Comparison of ENCODE assay signal across 1 cellular context in the genomic region with DNA sequence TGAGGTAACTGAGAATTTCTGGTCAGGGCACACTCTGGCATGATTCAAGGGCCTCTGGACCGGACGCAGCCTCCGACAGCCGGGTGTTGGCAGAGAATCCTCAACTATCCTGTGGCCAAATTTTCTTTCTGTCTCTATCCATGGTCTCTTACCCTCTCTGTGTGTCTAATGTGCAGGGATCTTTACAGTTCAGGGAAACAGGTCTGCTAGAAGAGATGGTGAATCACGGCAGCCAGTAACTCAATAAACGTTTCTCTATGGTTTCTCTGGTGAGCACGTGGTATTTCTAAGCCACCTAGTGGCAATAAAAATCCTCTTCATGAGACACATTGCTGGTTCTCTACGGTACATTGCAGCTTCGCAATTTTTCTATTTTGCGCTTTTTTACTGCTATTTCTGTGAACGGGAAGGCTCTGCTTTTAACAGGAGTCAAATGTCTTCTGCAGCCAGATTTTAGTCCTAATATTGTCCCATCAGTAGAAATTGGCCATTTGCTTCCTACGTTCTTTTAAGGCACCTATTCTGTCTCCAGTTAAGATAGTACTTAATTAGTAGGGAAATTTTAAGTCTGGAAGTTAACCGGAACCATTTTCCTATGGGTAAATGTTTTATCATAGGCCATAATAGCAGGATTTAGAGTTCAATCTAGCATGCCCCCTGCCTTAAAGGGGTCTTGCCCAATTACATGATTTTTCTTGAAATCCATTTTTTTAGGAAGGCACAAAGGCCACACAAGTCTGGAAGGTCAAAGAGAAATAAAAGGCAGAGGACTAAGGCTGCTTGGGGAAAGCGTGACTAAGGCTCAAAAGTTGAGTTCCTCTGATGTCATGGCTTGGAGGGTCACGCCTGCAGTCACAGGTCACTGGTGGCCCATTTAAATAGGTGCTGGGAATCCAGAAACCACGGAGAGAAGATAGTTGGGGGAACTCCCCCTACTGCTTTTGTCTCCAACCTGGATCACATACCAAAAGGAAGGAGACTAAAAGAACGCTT.
TF ChIP-seq lines count a peak whose summit lies in the region.

No MANE protein-coding gene starts in this region.

TF ChIP-seq in K562, 482 proteins besides CTCF, POLR2A, EP300 and RAD21 (continued from another document and continues in another):
- TF ChIP-seq ELF2 (CRISPR knock-in tag; IDR thresholded peaks at IDR 0.05): no peak
- no peak for TF ChIP-seq MED1 (CRISPR knock-in tag; IDR thresholded peaks at IDR 0.05; ENCODE audit: borderline replicate concordance)
- no peak for TF ChIP-seq MAFK (IDR thresholded peaks at IDR 0.05; ENCODE audit: low read length)
- no peak for TF ChIP-seq SMARCB1 (IDR thresholded peaks at IDR 0.05; ENCODE audit: insufficient read length, low read depth)
- TF ChIP-seq ELK3 (CRISPR knock-in tag; IDR thresholded peaks at IDR 0.05): no peak
- no peak for TF ChIP-seq ZNF436 (CRISPR knock-in tag; IDR thresholded peaks at IDR 0.05)
- TF ChIP-seq RB1 (IDR thresholded peaks at IDR 0.05; ENCODE audit: low read depth): peak; percentile 39; the same call in 1 of the 2 replicates
- TF ChIP-seq FUS (optimal IDR thresholded peaks at IDR 0.05; ENCODE audit: low read depth, low read length): no peak
- no peak for TF ChIP-seq ZNF57 (CRISPR knock-in tag; IDR thresholded peaks at IDR 0.05)
- TF ChIP-seq NFE2 (IDR thresholded peaks at IDR 0.05; ENCODE audit: low read depth): peak; percentile 18; the same call in 1 of the 2 replicates
- TF ChIP-seq XRCC5 (IDR thresholded peaks at IDR 0.05; ENCODE audit: low read depth, low read length): no peak
- TF ChIP-seq GMEB1 (CRISPR knock-in tag; IDR thresholded peaks at IDR 0.05): no peak
- no peak for TF ChIP-seq ZNF408 (CRISPR knock-in tag; IDR thresholded peaks at IDR 0.05; ENCODE audit: low read depth)
- TF ChIP-seq, protein P1, sequence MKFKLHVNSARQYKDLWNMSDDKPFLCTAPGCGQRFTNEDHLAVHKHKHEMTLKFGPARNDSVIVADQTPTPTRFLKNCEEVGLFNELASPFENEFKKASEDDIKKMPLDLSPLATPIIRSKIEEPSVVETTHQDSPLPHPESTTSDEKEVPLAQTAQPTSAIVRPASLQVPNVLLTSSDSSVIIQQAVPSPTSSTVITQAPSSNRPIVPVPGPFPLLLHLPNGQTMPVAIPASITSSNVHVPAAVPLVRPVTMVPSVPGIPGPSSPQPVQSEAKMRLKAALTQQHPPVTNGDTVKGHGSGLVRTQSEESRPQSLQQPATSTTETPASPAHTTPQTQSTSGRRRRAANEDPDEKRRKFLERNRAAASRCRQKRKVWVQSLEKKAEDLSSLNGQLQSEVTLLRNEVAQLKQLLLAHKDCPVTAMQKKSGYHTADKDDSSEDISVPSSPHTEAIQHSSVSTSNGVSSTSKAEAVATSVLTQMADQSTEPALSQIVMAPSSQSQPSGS (CRISPR knock-in tag; IDR thresholded peaks at IDR 0.05): no peak
- no peak for TF ChIP-seq GABPA (tag; conservative IDR thresholded peaks at IDR 0.05; ENCODE audit: low read depth)
- TF ChIP-seq KAT7 (CRISPR knock-in tag; IDR thresholded peaks at IDR 0.05; ENCODE audit: borderline replicate concordance): no peak
- TF ChIP-seq BRCA1 (IDR thresholded peaks at IDR 0.05): no peak
- no peak for TF ChIP-seq BRCA1 (CRISPR knock-in tag; IDR thresholded peaks at IDR 0.05)
- TF ChIP-seq NFYB (IDR thresholded peaks at IDR 0.05; ENCODE audit: extremely low read depth, insufficient read length): no peak
- TF ChIP-seq ZNF232 (CRISPR knock-in tag; IDR thresholded peaks at IDR 0.05): no peak
- no peak for TF ChIP-seq ETS1 (conservative IDR thresholded peaks at IDR 0.05; ENCODE audit: control insufficient read depth, low read depth, low read length)
- no peak for TF ChIP-seq CHD4 (IDR thresholded peaks at IDR 0.05; ENCODE audit: insufficient read depth, insufficient replicate concordance, low read depth, low read length, poor library complexity, severe bottlenecking)
- TF ChIP-seq ZBTB17 (CRISPR knock-in tag; IDR thresholded peaks at IDR 0.05): no peak
- TF ChIP-seq SNRNP70 (optimal IDR thresholded peaks at IDR 0.05; ENCODE audit: low read depth, low read length): no peak
- TF ChIP-seq ZNF561 (CRISPR knock-in tag; conservative IDR thresholded peaks at IDR 0.05): no peak
- no peak for TF ChIP-seq MXI1 (IDR thresholded peaks at IDR 0.05; ENCODE audit: low read depth, low read length)
- TF ChIP-seq ZNF146 (CRISPR knock-in tag; IDR thresholded peaks at IDR 0.05; ENCODE audit: unreplicated experiment): no peak
- no peak for TF ChIP-seq GTF2E2 (tag; IDR thresholded peaks at IDR 0.05)
- TF ChIP-seq, protein P2, sequence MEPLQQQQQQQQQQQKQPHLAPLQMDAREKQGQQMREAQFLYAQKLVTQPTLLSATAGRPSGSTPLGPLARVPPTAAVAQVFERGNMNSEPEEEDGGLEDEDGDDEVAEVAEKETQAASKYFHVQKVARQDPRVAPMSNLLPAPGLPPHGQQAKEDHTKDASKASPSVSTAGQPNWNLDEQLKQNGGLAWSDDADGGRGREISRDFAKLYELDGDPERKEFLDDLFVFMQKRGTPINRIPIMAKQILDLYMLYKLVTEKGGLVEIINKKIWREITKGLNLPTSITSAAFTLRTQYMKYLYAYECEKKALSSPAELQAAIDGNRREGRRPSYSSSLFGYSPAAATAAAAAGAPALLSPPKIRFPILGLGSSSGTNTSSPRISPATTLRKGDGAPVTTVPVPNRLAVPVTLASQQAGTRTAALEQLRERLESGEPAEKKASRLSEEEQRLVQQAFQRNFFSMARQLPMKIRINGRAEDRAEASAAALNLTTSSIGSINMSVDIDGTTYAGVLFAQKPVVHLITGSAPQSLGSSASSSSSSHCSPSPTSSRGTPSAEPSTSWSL (CRISPR knock-in tag; IDR thresholded peaks at IDR 0.05; ENCODE audit: borderline replicate concordance): no peak
- TF ChIP-seq FOXK1 (CRISPR knock-in tag; IDR thresholded peaks at IDR 0.05; ENCODE audit: borderline replicate concordance): no peak
- no peak for TF ChIP-seq ZNF347 (CRISPR knock-in tag; IDR thresholded peaks at IDR 0.05; ENCODE audit: low read depth)
- peak; percentile 97 for TF ChIP-seq MYC (IDR thresholded peaks at IDR 0.05; ENCODE audit: low read depth, low read length)
- TF ChIP-seq MYC (CRISPR knock-in tag; IDR thresholded peaks at IDR 0.05; ENCODE audit: borderline replicate concordance, low read depth): peak; percentile 60; the same call in 1 of the 2 replicates
- TF ChIP-seq ZNF134 (CRISPR knock-in tag; conservative IDR thresholded peaks at IDR 0.05): no peak
- TF ChIP-seq, protein P3, sequence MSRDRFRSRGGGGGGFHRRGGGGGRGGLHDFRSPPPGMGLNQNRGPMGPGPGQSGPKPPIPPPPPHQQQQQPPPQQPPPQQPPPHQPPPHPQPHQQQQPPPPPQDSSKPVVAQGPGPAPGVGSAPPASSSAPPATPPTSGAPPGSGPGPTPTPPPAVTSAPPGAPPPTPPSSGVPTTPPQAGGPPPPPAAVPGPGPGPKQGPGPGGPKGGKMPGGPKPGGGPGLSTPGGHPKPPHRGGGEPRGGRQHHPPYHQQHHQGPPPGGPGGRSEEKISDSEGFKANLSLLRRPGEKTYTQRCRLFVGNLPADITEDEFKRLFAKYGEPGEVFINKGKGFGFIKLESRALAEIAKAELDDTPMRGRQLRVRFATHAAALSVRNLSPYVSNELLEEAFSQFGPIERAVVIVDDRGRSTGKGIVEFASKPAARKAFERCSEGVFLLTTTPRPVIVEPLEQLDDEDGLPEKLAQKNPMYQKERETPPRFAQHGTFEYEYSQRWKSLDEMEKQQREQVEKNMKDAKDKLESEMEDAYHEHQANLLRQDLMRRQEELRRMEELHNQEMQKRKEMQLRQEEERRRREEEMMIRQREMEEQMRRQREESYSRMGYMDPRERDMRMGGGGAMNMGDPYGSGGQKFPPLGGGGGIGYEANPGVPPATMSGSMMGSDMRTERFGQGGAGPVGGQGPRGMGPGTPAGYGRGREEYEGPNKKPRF (IDR thresholded peaks at IDR 0.05; ENCODE audit: low read depth, low read length): no peak
- no peak for TF ChIP-seq MBD2 (IDR thresholded peaks at IDR 0.05; ENCODE audit: borderline replicate concordance, low read depth)
- TF ChIP-seq ZNF780A (CRISPR knock-in tag; IDR thresholded peaks at IDR 0.05): no peak
- no peak for TF ChIP-seq KLF10 (CRISPR knock-in tag; IDR thresholded peaks at IDR 0.05)
- no peak for TF ChIP-seq ZNF12 (CRISPR knock-in tag; IDR thresholded peaks at IDR 0.05)
- TF ChIP-seq KLF1 (tag; IDR thresholded peaks at IDR 0.05): no peak
- 0 out of 2 replicates have a peak, but pooled peaks have one; percentile 11 for TF ChIP-seq SMARCA4 (IDR thresholded peaks at IDR 0.05)
- no peak for TF ChIP-seq TCF7L2 (IDR thresholded peaks at IDR 0.05; ENCODE audit: low read depth, low read length)
- no peak for TF ChIP-seq GATAD2B (IDR thresholded peaks at IDR 0.05; ENCODE audit: borderline replicate concordance)
- TF ChIP-seq ZNF445 (CRISPR knock-in tag; IDR thresholded peaks at IDR 0.05; ENCODE audit: low read depth): no peak
- TF ChIP-seq, protein P4, sequence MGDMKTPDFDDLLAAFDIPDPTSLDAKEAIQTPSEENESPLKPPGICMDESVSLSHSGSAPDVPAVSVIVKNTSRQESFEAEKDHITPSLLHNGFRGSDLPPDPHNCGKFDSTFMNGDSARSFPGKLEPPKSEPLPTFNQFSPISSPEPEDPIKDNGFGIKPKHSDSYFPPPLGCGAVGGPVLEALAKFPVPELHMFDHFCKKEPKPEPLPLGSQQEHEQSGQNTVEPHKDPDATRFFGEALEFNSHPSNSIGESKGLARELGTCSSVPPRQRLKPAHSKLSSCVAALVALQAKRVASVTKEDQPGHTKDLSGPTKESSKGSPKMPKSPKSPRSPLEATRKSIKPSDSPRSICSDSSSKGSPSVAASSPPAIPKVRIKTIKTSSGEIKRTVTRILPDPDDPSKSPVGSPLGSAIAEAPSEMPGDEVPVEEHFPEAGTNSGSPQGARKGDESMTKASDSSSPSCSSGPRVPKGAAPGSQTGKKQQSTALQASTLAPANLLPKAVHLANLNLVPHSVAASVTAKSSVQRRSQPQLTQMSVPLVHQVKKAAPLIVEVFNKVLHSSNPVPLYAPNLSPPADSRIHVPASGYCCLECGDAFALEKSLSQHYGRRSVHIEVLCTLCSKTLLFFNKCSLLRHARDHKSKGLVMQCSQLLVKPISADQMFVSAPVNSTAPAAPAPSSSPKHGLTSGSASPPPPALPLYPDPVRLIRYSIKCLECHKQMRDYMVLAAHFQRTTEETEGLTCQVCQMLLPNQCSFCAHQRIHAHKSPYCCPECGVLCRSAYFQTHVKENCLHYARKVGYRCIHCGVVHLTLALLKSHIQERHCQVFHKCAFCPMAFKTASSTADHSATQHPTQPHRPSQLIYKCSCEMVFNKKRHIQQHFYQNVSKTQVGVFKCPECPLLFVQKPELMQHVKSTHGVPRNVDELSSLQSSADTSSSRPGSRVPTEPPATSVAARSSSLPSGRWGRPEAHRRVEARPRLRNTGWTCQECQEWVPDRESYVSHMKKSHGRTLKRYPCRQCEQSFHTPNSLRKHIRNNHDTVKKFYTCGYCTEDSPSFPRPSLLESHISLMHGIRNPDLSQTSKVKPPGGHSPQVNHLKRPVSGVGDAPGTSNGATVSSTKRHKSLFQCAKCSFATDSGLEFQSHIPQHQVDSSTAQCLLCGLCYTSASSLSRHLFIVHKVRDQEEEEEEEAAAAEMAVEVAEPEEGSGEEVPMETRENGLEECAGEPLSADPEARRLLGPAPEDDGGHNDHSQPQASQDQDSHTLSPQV (IDR thresholded peaks at IDR 0.05): peak; percentile 76
- TF ChIP-seq, protein P5, sequence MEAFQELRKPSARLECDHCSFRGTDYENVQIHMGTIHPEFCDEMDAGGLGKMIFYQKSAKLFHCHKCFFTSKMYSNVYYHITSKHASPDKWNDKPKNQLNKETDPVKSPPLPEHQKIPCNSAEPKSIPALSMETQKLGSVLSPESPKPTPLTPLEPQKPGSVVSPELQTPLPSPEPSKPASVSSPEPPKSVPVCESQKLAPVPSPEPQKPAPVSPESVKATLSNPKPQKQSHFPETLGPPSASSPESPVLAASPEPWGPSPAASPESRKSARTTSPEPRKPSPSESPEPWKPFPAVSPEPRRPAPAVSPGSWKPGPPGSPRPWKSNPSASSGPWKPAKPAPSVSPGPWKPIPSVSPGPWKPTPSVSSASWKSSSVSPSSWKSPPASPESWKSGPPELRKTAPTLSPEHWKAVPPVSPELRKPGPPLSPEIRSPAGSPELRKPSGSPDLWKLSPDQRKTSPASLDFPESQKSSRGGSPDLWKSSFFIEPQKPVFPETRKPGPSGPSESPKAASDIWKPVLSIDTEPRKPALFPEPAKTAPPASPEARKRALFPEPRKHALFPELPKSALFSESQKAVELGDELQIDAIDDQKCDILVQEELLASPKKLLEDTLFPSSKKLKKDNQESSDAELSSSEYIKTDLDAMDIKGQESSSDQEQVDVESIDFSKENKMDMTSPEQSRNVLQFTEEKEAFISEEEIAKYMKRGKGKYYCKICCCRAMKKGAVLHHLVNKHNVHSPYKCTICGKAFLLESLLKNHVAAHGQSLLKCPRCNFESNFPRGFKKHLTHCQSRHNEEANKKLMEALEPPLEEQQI (IDR thresholded peaks at IDR 0.05): 0 out of 2 replicates have a peak, but pooled peaks have one; percentile 32
- TF ChIP-seq ZBTB7A (IDR thresholded peaks at IDR 0.05; ENCODE audit: borderline replicate concordance, control insufficient read depth, low read depth, low read length): no peak
- TF ChIP-seq EGR1 (conservative IDR thresholded peaks at IDR 0.05): no peak
- TF ChIP-seq EZH2 (IDR thresholded peaks at IDR 0.05; ENCODE audit: borderline replicate concordance, low read depth, low read length): no peak
- no peak for TF ChIP-seq ZNF282 (CRISPR knock-in tag; IDR thresholded peaks at IDR 0.05)
